1 cellular context compared by ENCODE assay signal in genomic region chr11:76689313-76689712, GRCh38.
TF ChIP-seq lines count a peak whose summit lies in the region.

No MANE protein-coding gene starts in this region.

TF ChIP-seq in K562, 482 proteins besides CTCF, POLR2A, EP300 and RAD21:
- TF ChIP-seq RNF219 (CRISPR knock-in tag; IDR thresholded peaks at IDR 0.05) (no peak), CREM (IDR thresholded peaks at IDR 0.05; ENCODE audit: low read depth) (0 out of 2 replicates have a peak, but pooled peaks have one; percentile 8), EGR1 (conservative IDR thresholded peaks at IDR 0.05) (peak; percentile 96)
